Comparison of ENCODE assay signal across 25 cellular contexts in genomic region chr12:53653595-53653994, GRCh38.
"Had no signal": no experiment of that assay in that cellular context is flagged by ENCODE, and none has a peak within 500 bp of the region (broad histone marks: within the 10 kb centered on the region; RNA-seq: fewer than 3 reads in every experiment).

No MANE protein-coding gene starts in this region.

- H3K36me3 ChIP-seq: heart right ventricle, lower lobe of right lung, ovary, tibial nerve, uterus had no signal

- DNase-seq: heart right ventricle; kidney glomerular epithelial cell; left cardiac atrium; lower lobe of right lung; mammary epithelial cell; mesendoderm; naive thymus-derived CD4-positive, alpha-beta T cell; ovary; retina; right cardiac atrium; stimulated activated CD4-positive, alpha-beta T cell treated with anti-CD3 and anti-CD28 coated beads, Interleukin-1b, Interleukin-23, amount 100 ng/mL, for 48 hours; stimulated activated CD4-positive, alpha-beta T cell treated with anti-CD3 and anti-CD28 coated beads, Interleukin-2, amount 100 ng/mL, for 48 hours; stimulated activated CD4-positive, alpha-beta T cell treated with anti-CD3 and anti-CD28 coated beads, Interleukin-4, amount 100 ng/mL, for 4 hours; stimulated activated CD8-positive, alpha-beta memory T cell treated with anti-CD3 and anti-CD28 coated beads, Interleukin-4, amount 100 ng/mL, for 48 hours; stimulated activated naive CD4-positive, alpha-beta T cell treated with Interleukin-2 at 50 U/mL for 16 hours; stimulated activated naive CD8-positive, alpha-beta T cell treated with anti-CD3 and anti-CD28 coated beads, Interleukin-15, amount 100 ng/mL, for 72 hours; substantia nigra; uterus had no signal

- H3K27me3 ChIP-seq: heart right ventricle, hepatocyte, ovary, tibial nerve, uterus had no signal

- H3K4me3 ChIP-seq: heart right ventricle, hepatocyte, lower lobe of right lung, ovary, smooth muscle cell, tibial nerve, uterus had no signal

- H3K27ac ChIP-seq: hepatocyte, lower lobe of right lung, ovary, tibial nerve, uterus had no signal

- ATAC-seq: left lobe of liver; lower lobe of right lung; naive thymus-derived CD4-positive, alpha-beta T cell; natural killer cell treated with Interleukin-12 subunit alpha and Interleukin-12 subunit beta and Interleukin-15 and Interleukin-18, amount 100 ng/mL, for 72 hours; right cardiac atrium; sciatic nerve; stimulated activated memory B cell treated with anti-CD40 and anti-IgM and Interleukin-4, amounts not matched to agents 10 μg/mL and 1 μg/mL and 100 μg/mL, for 72 hours; stimulated activated naive CD8-positive, alpha-beta T cell treated with anti-CD3 and anti-CD28 coated beads, Interleukin-15, amount 100 ng/mL, for 72 hours had no signal

- H3K9me3 ChIP-seq: heart right ventricle, lower lobe of right lung, ovary, tibial nerve, uterus had no signal
